20 cellular contexts compared by ENCODE assay signal in the genomic region with DNA sequence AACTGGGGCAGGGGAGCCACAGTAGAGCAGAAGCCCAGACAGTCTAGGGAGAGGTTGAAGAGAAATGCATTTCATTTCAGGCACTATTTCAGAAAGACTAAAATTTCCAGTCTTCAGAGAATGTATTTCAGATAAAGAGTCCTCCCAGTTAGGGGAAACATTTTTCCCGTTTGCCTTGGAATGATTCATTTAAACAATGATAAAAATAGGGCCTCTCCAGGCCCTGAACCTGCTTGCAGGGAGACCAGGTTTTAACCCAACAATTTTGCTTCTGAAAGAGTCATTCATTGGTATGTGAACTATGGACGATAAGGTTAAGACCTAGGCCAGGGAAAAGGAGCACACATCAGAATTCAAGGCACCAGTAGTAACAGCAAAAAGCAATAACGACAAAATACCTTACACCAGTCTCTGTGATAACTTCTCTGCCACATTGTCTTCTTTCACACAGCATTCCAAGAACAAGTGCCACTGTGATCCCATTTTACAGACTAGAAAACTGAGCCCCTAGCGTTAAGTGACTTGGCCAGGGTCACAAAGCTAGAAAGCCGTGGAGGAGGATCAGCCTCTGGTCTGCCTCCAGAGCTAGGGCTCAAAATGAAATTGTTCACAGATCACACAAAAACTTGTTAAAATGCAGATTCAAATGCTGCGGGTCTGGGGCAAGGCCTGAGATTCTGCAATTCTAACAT.
"Had no signal": no experiment of that assay in that cellular context is flagged by ENCODE, and none has a peak within 500 bp of the region (broad histone marks: within the 10 kb centered on the region; RNA-seq: fewer than 3 reads in every experiment).

No MANE protein-coding gene starts in this region.

- H3K27me3 ChIP-seq: brain microvascular endothelial cell, dorsolateral prefrontal cortex, left lung, pancreas, tibial artery had no signal

- DNase-seq: activated CD4-positive, alpha-beta T cell treated with anti-CD3 and anti-CD28 coated beads, Interleukin-2, amount 10 ng/mL, durations not matched to agents 24 days and 14 days; activated CD8-positive, alpha-beta T cell treated with anti-CD3 and anti-CD28 coated beads for 36 hours; activated naive CD4-positive, alpha-beta T cell; activated naive CD8-positive, alpha-beta T cell treated with anti-CD3 and anti-CD28 coated beads for 36 hours; activated T-cell treated with anti-CD3 and anti-CD28 coated beads, Interleukin-2, amount 50 U/mL, for 1 hour; central memory CD4-positive, alpha-beta T cell; dorsolateral prefrontal cortex; foreskin melanocyte; kidney; left lung; pancreas; stimulated activated CD8-positive, alpha-beta memory T cell treated with anti-CD3 and anti-CD28 coated beads, Interleukin-4, amount 100 ng/mL, for 48 hours; stimulated activated naive CD8-positive, alpha-beta T cell treated with anti-CD3 and anti-CD28 coated beads, Interleukin-15, Interleukin-2, amounts not matched to agents 100 U/mL and 50 U/mL, for 24 hours; substantia nigra; T1000; tibial artery had no signal

- H3K27ac ChIP-seq: brain microvascular endothelial cell, dorsolateral prefrontal cortex, epithelial cell of prostate, left lung, pancreas, tibial artery had no signal

- H3K4me1 ChIP-seq: left lung, pancreas had no signal

- H3K9me3 ChIP-seq: left lung, pancreas, tibial artery had no signal

- ATAC-seq: activated CD8-positive, alpha-beta T cell treated with anti-CD3 and anti-CD28 coated beads for 36 hours; activated T-helper 17 cell treated with anti-CD3 and anti-CD28 coated beads, Interleukin-2, amount 50 U/mL, for 72 hours; left lung; pancreas; sciatic nerve; stimulated activated naive CD8-positive, alpha-beta T cell treated with anti-CD3 and anti-CD28 coated beads, Interleukin-15, Interleukin-2, amounts not matched to agents 100 U/mL and 50 U/mL, for 24 hours had no signal

- H3K36me3 ChIP-seq: brain microvascular endothelial cell, left lung, pancreas, tibial artery had no signal

- H3K4me3 ChIP-seq: dorsolateral prefrontal cortex, left lung, pancreas, tibial artery had no signal
